In genomic region chr17:12928736-12929135, GRCh38 we compare ENCODE assay signal across 12 cellular contexts.
DNase-seq lines count a peak whose midpoint lies in the region; ATAC-seq and TF ChIP-seq lines count a peak whose summit lies in the region.
"Had no signal": no experiment of that assay in that cellular context is flagged by ENCODE, and none has a peak within 500 bp of the region (broad histone marks: within the 10 kb centered on the region; RNA-seq: fewer than 3 reads in every experiment).

No MANE protein-coding gene starts in this region.

- ATAC-seq in heart right ventricle (peak in 3 of 8 donors; percentile 44 to 53 (median 47)), Right ventricle myocardium superior (ENCODE audit: poor library complexity) (no peak), HG02588 (IDR thresholded peaks at IDR 0.05; ENCODE audit: unreplicated experiment) (no peak)
- no peak for ATAC-seq in activated CD8-positive, alpha-beta memory T cell treated with anti-CD3 and anti-CD28 coated beads, Interleukin-2, amount 10 ng/mL, durations not matched to agents 7 days and 5 days

- 69 to 71% methylated on average over 2 of the region's 2 CpGs for WGBS in heart right ventricle, 2 donors
- 66% methylated on average over 2 of the region's 2 CpGs for WGBS in esophagus muscularis mucosa

- H3K4me3 ChIP-seq in heart right ventricle (no peak overlapping the region), esophagus muscularis mucosa (no peak overlapping the region)
- H3K4me3 ChIP-seq: dorsolateral prefrontal cortex had no signal

- H3K27me3 ChIP-seq in heart right ventricle = no peaks in the 10 kb centered on the region
- H3K27me3 ChIP-seq in esophagus muscularis mucosa = no peaks in the 10 kb centered on the region
- H3K27me3 ChIP-seq: dorsolateral prefrontal cortex had no signal

- peak overlapping the region in 4 of 10 donors; percentile 3 to 61 (median 58) for H3K27ac ChIP-seq in heart right ventricle
- no peak overlapping the region for H3K27ac ChIP-seq in esophagus muscularis mucosa (replicated peaks in 1 of 4)
- H3K27ac ChIP-seq: dorsolateral prefrontal cortex had no signal

- H3K9me3 Mint-ChIP-seq in type B pancreatic cell = peaks cover 9% of the 10 kb centered on the region
- H3K9me3 Mint-ChIP-seq in activated CD8-positive, alpha-beta memory T cell treated with anti-CD3 and anti-CD28 coated beads, Interleukin-2, amount 10 ng/mL, durations not matched to agents 7 days and 5 days (ENCODE audit: low read depth) = no peaks in the 10 kb centered on the region
- H3K9me3 Mint-ChIP-seq: CD4-positive, alpha-beta memory T cell had no signal

- peaks cover 8% of the 10 kb centered on the region for H3K27me3 Mint-ChIP-seq in type B pancreatic cell
- H3K27me3 Mint-ChIP-seq in activated CD8-positive, alpha-beta memory T cell treated with anti-CD3 and anti-CD28 coated beads, Interleukin-2, amount 10 ng/mL, durations not matched to agents 7 days and 5 days = peaks cover 9% of the 10 kb centered on the region

- peak in 5 of 9 donors; percentile 15 to 30 (median 28) for TF ChIP-seq CTCF in heart right ventricle (IDR thresholded peaks at IDR 0.05)
- no peak for TF ChIP-seq CTCF in esophagus muscularis mucosa (IDR thresholded peaks at IDR 0.05)
- TF ChIP-seq CTCF in type B pancreatic cell (conservative IDR thresholded peaks at IDR 0.05) = peak; percentile 30

- H3K9me3 ChIP-seq in heart right ventricle = no peaks in the 10 kb centered on the region
- no peaks in the 10 kb centered on the region for H3K9me3 ChIP-seq in esophagus muscularis mucosa

- no peak for DNase-seq in heart right ventricle
- no peak for DNase-seq in Right ventricle myocardium superior
- DNase-seq in NCI-H526 (lab: John Stamatoyannopoulos, UW) = peak; percentile 9 to 37
- peak; percentile 87 for DNase-seq in esophagus muscularis mucosa (ENCODE audit: extremely low spot score)
- DNase-seq in type B pancreatic cell (ENCODE audit: extremely low spot score, unreplicated experiment) = no peak
- no peak for DNase-seq in activated CD8-positive, alpha-beta memory T cell treated with anti-CD3 and anti-CD28 coated beads, Interleukin-2, amount 10 ng/mL, durations not matched to agents 7 days and 5 days
- no peak for DNase-seq in hypothalamus (lab: John Stamatoyannopoulos, UW)
- DNase-seq: CD4-positive, alpha-beta memory T cell; nucleus accumbens; T-helper 2 cell had no signal

- no peak overlapping the region for H3K4me3 Mint-ChIP-seq in type B pancreatic cell
- no peak overlapping the region for H3K4me3 Mint-ChIP-seq in activated CD8-positive, alpha-beta memory T cell treated with anti-CD3 and anti-CD28 coated beads, Interleukin-2, amount 10 ng/mL, durations not matched to agents 7 days and 5 days
- H3K4me3 Mint-ChIP-seq: CD4-positive, alpha-beta memory T cell had no signal

- H3K4me1 ChIP-seq in heart right ventricle (peaks cover 0 to 24% (median 8%) of the 10 kb centered on the region in 9 donors), esophagus muscularis mucosa (peaks cover 0 to 7% (median 3%) of the 10 kb centered on the region in 4 donors)

- no peak for TF ChIP-seq POLR2A in esophagus muscularis mucosa (IDR thresholded peaks at IDR 0.05; ENCODE audit: low read depth)

- peaks cover 12% of the 10 kb centered on the region for H3K36me3 Mint-ChIP-seq in type B pancreatic cell
- no peaks in the 10 kb centered on the region for H3K36me3 Mint-ChIP-seq in activated CD8-positive, alpha-beta memory T cell treated with anti-CD3 and anti-CD28 coated beads, Interleukin-2, amount 10 ng/mL, durations not matched to agents 7 days and 5 days
- H3K36me3 Mint-ChIP-seq: CD4-positive, alpha-beta memory T cell had no signal

- intact Hi-C loops in heart right ventricle (cut with DNase I) (loop anchor here in 4 of 10 donors (5.0 to 10.0 kb wide), 3 partner anchors 56 to 76 kb away; no protein-coding TSS in a partner anchor), Right ventricle myocardium superior (cut with DNase I) (no loop called here), esophagus muscularis mucosa (cut with DNase I) (no loop called here)

- TF ChIP-seq EP300 in esophagus muscularis mucosa (IDR thresholded peaks at IDR 0.05) = no peak

- H3K36me3 ChIP-seq in heart right ventricle (peaks cover 0 to 6% (median 0%) of the 10 kb centered on the region in 9 donors), esophagus muscularis mucosa (no peaks in the 10 kb centered on the region)

- CTCF ChIA-PET in activated CD8-positive, alpha-beta memory T cell treated with anti-CD3 and anti-CD28 coated beads, Interleukin-2, amount 10 ng/mL, durations not matched to agents 7 days and 5 days (lab: Charles Lee) = no interaction called here

- no peak overlapping the region for H3K27ac Mint-ChIP-seq in type B pancreatic cell
- H3K27ac Mint-ChIP-seq in activated CD8-positive, alpha-beta memory T cell treated with anti-CD3 and anti-CD28 coated beads, Interleukin-2, amount 10 ng/mL, durations not matched to agents 7 days and 5 days = no peak overlapping the region
- H3K27ac Mint-ChIP-seq: CD4-positive, alpha-beta memory T cell had no signal

- peaks cover 15% of the 10 kb centered on the region for H3K4me1 Mint-ChIP-seq in type B pancreatic cell (ENCODE audit: unreplicated experiment)
- no peaks in the 10 kb centered on the region for H3K4me1 Mint-ChIP-seq in activated CD8-positive, alpha-beta memory T cell treated with anti-CD3 and anti-CD28 coated beads, Interleukin-2, amount 10 ng/mL, durations not matched to agents 7 days and 5 days
- H3K4me1 Mint-ChIP-seq: CD4-positive, alpha-beta memory T cell had no signal

Comparison
In these comparisons a context has a peak if more than half of its experiments do, and no peak if none do; other contexts are left out.
1. DNase-seq: peak in NCI-H526 (2 of 2) and esophagus muscularis mucosa (single experiment); none in heart right ventricle (0 of 2), Right ventricle myocardium superior (single experiment), type B pancreatic cell (single experiment), activated CD8-positive, alpha-beta memory T cell treated with anti-CD3 and anti-CD28 coated beads, Interleukin-2, amount 10 ng/mL, durations not matched to agents 7 days and 5 days (single experiment) and hypothalamus (0 of 51).
2. CTCF ChIP-seq: peak in heart right ventricle (5 of 9) and type B pancreatic cell (single experiment); none in esophagus muscularis mucosa (0 of 3).